In the genomic region with DNA sequence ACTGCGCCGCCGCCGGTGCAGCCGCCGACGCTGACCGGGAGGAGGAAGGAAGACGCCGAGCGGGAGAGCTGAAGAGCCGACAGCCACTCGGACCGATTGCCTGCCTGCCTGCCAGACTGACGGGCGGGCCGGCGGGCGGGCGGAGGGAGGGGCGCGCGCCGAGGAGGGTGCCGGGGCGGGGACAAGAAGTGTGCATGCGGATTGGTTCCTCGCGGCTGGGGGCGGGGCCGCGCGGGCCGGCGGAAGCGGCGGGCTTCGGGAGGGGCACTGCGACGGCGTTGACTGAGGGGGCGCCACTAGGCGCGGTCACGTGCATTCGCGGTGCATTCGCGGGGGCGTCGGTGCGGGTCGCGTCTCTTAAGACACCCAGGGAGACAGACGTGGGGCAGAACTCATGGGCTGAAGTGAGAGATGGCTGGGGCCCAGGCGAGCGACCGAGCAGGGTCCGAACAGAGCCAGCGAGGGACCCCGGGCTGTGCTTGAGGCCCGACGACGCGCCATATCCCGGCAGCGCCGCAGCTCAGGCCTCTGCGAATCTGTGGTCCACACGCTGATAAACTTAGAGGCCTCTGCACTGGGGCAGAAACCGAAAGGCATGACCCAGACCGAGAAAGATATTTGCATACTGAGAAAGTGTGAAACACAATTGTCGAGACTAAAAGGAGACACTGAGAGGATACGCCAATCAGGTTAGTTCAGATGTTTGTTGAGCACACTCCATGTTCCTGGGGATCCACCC, we compare ENCODE assay signal across 1 cellular context.
TF ChIP-seq lines count a peak whose summit lies in the region.

TSS of gene MAPK1 (minus strand) at position 118 of the 739 bp plus-strand sequence. CDS start 205 bp downstream, outside the sequence.

TF ChIP-seq in HEK293, 187 proteins besides CTCF, POLR2A, EP300 and RAD21 (continued from another document and continues in another):
- no peak for TF ChIP-seq REST (tag by site-specific recombination; IDR thresholded peaks at IDR 0.05)
- TF ChIP-seq, protein P1, sequence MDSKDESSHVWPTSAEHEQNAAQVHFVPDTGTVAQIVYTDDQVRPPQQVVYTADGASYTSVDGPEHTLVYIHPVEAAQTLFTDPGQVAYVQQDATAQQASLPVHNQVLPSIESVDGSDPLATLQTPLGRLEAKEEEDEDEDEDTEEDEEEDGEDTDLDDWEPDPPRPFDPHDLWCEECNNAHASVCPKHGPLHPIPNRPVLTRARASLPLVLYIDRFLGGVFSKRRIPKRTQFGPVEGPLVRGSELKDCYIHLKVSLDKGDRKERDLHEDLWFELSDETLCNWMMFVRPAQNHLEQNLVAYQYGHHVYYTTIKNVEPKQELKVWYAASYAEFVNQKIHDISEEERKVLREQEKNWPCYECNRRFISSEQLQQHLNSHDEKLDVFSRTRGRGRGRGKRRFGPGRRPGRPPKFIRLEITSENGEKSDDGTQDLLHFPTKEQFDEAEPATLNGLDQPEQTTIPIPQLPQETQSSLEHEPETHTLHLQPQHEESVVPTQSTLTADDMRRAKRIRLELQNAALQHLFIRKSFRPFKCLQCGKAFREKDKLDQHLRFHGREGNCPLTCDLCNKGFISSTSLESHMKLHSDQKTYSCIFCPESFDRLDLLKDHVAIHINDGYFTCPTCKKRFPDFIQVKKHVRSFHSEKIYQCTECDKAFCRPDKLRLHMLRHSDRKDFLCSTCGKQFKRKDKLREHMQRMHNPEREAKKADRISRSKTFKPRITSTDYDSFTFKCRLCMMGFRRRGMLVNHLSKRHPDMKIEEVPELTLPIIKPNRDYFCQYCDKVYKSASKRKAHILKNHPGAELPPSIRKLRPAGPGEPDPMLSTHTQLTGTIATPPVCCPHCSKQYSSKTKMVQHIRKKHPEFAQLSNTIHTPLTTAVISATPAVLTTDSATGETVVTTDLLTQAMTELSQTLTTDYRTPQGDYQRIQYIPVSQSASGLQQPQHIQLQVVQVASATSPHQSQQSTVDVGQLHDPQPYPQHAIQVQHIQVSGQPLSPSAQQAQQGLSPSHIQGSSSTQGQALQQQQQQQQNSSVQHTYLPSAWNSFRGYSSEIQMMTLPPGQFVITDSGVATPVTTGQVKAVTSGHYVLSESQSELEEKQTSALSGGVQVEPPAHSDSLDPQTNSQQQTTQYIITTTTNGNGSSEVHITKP (tag by site-specific recombination; IDR thresholded peaks at IDR 0.05), result peak; percentile 93
- TF ChIP-seq YY1 (tag by site-specific recombination; IDR thresholded peaks at IDR 0.05), result no peak; the same call in 1 of the 2 replicates
- TF ChIP-seq EGR2 (tag by site-specific recombination; IDR thresholded peaks at IDR 0.05; ENCODE audit: low read depth), result peak; percentile 93
- TF ChIP-seq ZNF2 (tag by site-specific recombination; IDR thresholded peaks at IDR 0.05), result peak; percentile 74
- no peak for TF ChIP-seq HOXA7 (CRISPR knock-in tag; IDR thresholded peaks at IDR 0.05; ENCODE audit: borderline replicate concordance)
- peak; percentile 92 for TF ChIP-seq ZNF76 (tag by site-specific recombination; IDR thresholded peaks at IDR 0.05; ENCODE audit: borderline replicate concordance, low read depth)
- TF ChIP-seq ZNF677 (tag by site-specific recombination; IDR thresholded peaks at IDR 0.05), result no peak
- TF ChIP-seq ZNF629 (tag by site-specific recombination; IDR thresholded peaks at IDR 0.05), result peak; percentile 70
- no peak for TF ChIP-seq MYNN (tag by site-specific recombination; IDR thresholded peaks at IDR 0.05; ENCODE audit: borderline replicate concordance)
- TF ChIP-seq ZNF24 (tag by site-specific recombination; IDR thresholded peaks at IDR 0.05), result peak; percentile 47; the same call in 1 of the 2 replicates
- no peak for TF ChIP-seq ZNF548 (tag by site-specific recombination; IDR thresholded peaks at IDR 0.05)
- peak; percentile 18; the same call in 1 of the 2 replicates for TF ChIP-seq ZNF623 (tag by site-specific recombination; IDR thresholded peaks at IDR 0.05)
- no peak for TF ChIP-seq ZNF701 (tag by site-specific recombination; IDR thresholded peaks at IDR 0.05)
- TF ChIP-seq ZNF211 (tag by site-specific recombination; IDR thresholded peaks at IDR 0.05; ENCODE audit: low read depth), result no peak
- TF ChIP-seq ZNF747 (tag by site-specific recombination; IDR thresholded peaks at IDR 0.05), result no peak
- TF ChIP-seq ZNF473 (tag by site-specific recombination; IDR thresholded peaks at IDR 0.05), result no peak
- TF ChIP-seq, protein P2, sequence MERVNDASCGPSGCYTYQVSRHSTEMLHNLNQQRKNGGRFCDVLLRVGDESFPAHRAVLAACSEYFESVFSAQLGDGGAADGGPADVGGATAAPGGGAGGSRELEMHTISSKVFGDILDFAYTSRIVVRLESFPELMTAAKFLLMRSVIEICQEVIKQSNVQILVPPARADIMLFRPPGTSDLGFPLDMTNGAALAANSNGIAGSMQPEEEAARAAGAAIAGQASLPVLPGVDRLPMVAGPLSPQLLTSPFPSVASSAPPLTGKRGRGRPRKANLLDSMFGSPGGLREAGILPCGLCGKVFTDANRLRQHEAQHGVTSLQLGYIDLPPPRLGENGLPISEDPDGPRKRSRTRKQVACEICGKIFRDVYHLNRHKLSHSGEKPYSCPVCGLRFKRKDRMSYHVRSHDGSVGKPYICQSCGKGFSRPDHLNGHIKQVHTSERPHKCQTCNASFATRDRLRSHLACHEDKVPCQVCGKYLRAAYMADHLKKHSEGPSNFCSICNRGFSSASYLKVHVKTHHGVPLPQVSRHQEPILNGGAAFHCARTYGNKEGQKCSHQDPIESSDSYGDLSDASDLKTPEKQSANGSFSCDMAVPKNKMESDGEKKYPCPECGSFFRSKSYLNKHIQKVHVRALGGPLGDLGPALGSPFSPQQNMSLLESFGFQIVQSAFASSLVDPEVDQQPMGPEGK (tag by site-specific recombination; IDR thresholded peaks at IDR 0.05), result peak; percentile 99
- TF ChIP-seq ZNF510 (tag by site-specific recombination; IDR thresholded peaks at IDR 0.05; ENCODE audit: insufficient replicate concordance), result no peak
- no peak for TF ChIP-seq ZNF433 (tag by site-specific recombination; IDR thresholded peaks at IDR 0.05; ENCODE audit: low read depth)
- no peak; the same call in 1 of the 2 replicates for TF ChIP-seq ZNF10 (tag by site-specific recombination; IDR thresholded peaks at IDR 0.05)
- TF ChIP-seq, protein P3, sequence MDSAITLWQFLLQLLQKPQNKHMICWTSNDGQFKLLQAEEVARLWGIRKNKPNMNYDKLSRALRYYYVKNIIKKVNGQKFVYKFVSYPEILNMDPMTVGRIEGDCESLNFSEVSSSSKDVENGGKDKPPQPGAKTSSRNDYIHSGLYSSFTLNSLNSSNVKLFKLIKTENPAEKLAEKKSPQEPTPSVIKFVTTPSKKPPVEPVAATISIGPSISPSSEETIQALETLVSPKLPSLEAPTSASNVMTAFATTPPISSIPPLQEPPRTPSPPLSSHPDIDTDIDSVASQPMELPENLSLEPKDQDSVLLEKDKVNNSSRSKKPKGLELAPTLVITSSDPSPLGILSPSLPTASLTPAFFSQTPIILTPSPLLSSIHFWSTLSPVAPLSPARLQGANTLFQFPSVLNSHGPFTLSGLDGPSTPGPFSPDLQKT (IDR thresholded peaks at IDR 0.05; ENCODE audit: borderline replicate concordance, low read depth, low read length), result no peak
- no peak for TF ChIP-seq ZNF350 (tag by site-specific recombination; IDR thresholded peaks at IDR 0.05)
- TF ChIP-seq ZNF114 (tag by site-specific recombination; IDR thresholded peaks at IDR 0.05), result no peak
- peak; percentile 86 for TF ChIP-seq ZBTB17 (tag by site-specific recombination; IDR thresholded peaks at IDR 0.05)
- no peak for TF ChIP-seq ZNF248 (tag by site-specific recombination; IDR thresholded peaks at IDR 0.05)
- TF ChIP-seq WT1 (tag by site-specific recombination; IDR thresholded peaks at IDR 0.05), result peak; percentile 24; the same call in 1 of the 2 replicates
- no peak for TF ChIP-seq GFI1B (tag by site-specific recombination; IDR thresholded peaks at IDR 0.05)
- TF ChIP-seq HIC1 (tag by site-specific recombination; IDR thresholded peaks at IDR 0.05), result peak; percentile 84
- TF ChIP-seq BCL11B (tag by site-specific recombination; IDR thresholded peaks at IDR 0.05; ENCODE audit: low read depth), result no peak
- TF ChIP-seq ZNF138 (tag by site-specific recombination; IDR thresholded peaks at IDR 0.05; ENCODE audit: borderline replicate concordance), result no peak
- no peak for TF ChIP-seq ZNF155 (tag by site-specific recombination; IDR thresholded peaks at IDR 0.05)
- no peak for TF ChIP-seq ZNF837 (tag by site-specific recombination; IDR thresholded peaks at IDR 0.05)
- TF ChIP-seq ZNF223 (tag by site-specific recombination; IDR thresholded peaks at IDR 0.05), result no peak
- peak; percentile 95 for TF ChIP-seq ZEB2 (tag by site-specific recombination; IDR thresholded peaks at IDR 0.05)
- TF ChIP-seq ZNF707 (tag by site-specific recombination; IDR thresholded peaks at IDR 0.05), result no peak
- TF ChIP-seq ZNF549 (tag by site-specific recombination; IDR thresholded peaks at IDR 0.05), result no peak
- no peak for TF ChIP-seq ZNF513 (tag by site-specific recombination; IDR thresholded peaks at IDR 0.05)
- TF ChIP-seq ZNF146 (tag by site-specific recombination; IDR thresholded peaks at IDR 0.05), result no peak
- TF ChIP-seq ZNF777 (tag by site-specific recombination; IDR thresholded peaks at IDR 0.05; ENCODE audit: borderline replicate concordance), result peak; percentile 78; the same call in 1 of the 2 replicates
- TF ChIP-seq ZNF174 (tag by site-specific recombination; IDR thresholded peaks at IDR 0.05), result no peak
- peak; percentile 73 for TF ChIP-seq ZNF600 (tag by site-specific recombination; IDR thresholded peaks at IDR 0.05)
- TF ChIP-seq SETDB1 (IDR thresholded peaks at IDR 0.05; ENCODE audit: insufficient read length, low read length), result no peak
- TF ChIP-seq TRIM28 (IDR thresholded peaks at IDR 0.05; ENCODE audit: borderline replicate concordance, low read length), result no peak
- TF ChIP-seq ZNF785 (tag by site-specific recombination; IDR thresholded peaks at IDR 0.05), result no peak
- no peak for TF ChIP-seq ZSCAN18 (tag by site-specific recombination; IDR thresholded peaks at IDR 0.05)
- no peak for TF ChIP-seq ZNF48 (tag by site-specific recombination; IDR thresholded peaks at IDR 0.05)
